Comparison of ENCODE assay signal across 8 cellular contexts in genomic region chr9:91798273-91799112, GRCh38.
DNase-seq lines count a peak whose midpoint lies in the region; ATAC-seq and TF ChIP-seq lines count a peak whose summit lies in the region.
"Not testable (repeated sequence)": the region's sequence is repeated elsewhere in the genome, so short reads cannot be mapped to it uniquely, and the experiment has no call there.

No MANE protein-coding gene starts in this region.

- peaks cover 13% of the 10 kb centered on the region for H3K4me1 Mint-ChIP-seq in CD4-positive, alpha-beta T cell (ENCODE audit: low read depth)
- H3K4me1 Mint-ChIP-seq in central memory CD8-positive, alpha-beta T cell = peaks cover 20% of the 10 kb centered on the region

- H3K4me3 Mint-ChIP-seq in CD4-positive, alpha-beta T cell = peak overlapping the region; percentile 46
- H3K4me3 Mint-ChIP-seq in central memory CD8-positive, alpha-beta T cell = peak overlapping the region; percentile 74

- H3K9me3 ChIP-seq in CD4-positive, alpha-beta T cell (ENCODE audit: control insufficient read depth, low read length) = not testable (repeated sequence)

- DNase-seq in CD4-positive, alpha-beta T cell = peak in 8 of 10 experiments; percentile 9 to 63 (median 31)
- DNase-seq in NK-92 treated with Interleukin-12 subunit alpha and Interleukin-12 subunit beta, amount 100 ng/mL, for 24 hours (lab: John Stamatoyannopoulos, UW) = peak; percentile 26
- peak; percentile 21 to 49 for DNase-seq in activated CD4-positive, alpha-beta T cell treated with anti-CD3 and anti-CD28 coated beads, Interleukin-2, amount 50 U/mL, for 48 hours
- peak; percentile 49 for DNase-seq in activated T-helper 9 cell treated with anti-CD3 and anti-CD28 coated beads, Interleukin-2, amount 50 U/mL, for 16 hours (ENCODE audit: low read depth)
- peak; percentile 55 to 88 for DNase-seq in central memory CD8-positive, alpha-beta T cell (ENCODE audit: low spot score in 2 of 2)
- peak; percentile 65 to 68 for DNase-seq in left colon
- peak; percentile 51 for DNase-seq in stimulated activated CD4-positive, alpha-beta T cell treated with anti-CD3 and anti-CD28 coated beads, Interleukin-1b, Interleukin-23, amount 100 ng/mL, for 48 hours
- DNase-seq in stimulated activated naive CD4-positive, alpha-beta T cell treated with Interleukin-2 at 50 U/mL for 16 hours (lab: John Stamatoyannopoulos, UW) = peak; percentile 60

- peak overlapping the region; percentile 73 for H3K27ac Mint-ChIP-seq in CD4-positive, alpha-beta T cell
- peak overlapping the region; percentile 89 for H3K27ac Mint-ChIP-seq in central memory CD8-positive, alpha-beta T cell (ENCODE audit: low read depth)

- intact Hi-C loops in CD4-positive, alpha-beta T cell (cut with DNase I, micrococcal nuclease); left colon (cut with DNase I, micrococcal nuclease): not testable (repeated sequence)

- not testable (repeated sequence) for TF ChIP-seq CTCF in CD4-positive, alpha-beta T cell (IDR thresholded peaks at IDR 0.05)

- POLR2A ChIA-PET in CD4-positive, alpha-beta T cell (lab: Charles Lee) = not testable (repeated sequence)

- not testable (repeated sequence) for H3K36me3 Mint-ChIP-seq in CD4-positive, alpha-beta T cell (ENCODE audit: low read depth)
- peaks cover 20% of the 10 kb centered on the region for H3K36me3 Mint-ChIP-seq in central memory CD8-positive, alpha-beta T cell (ENCODE audit: insufficient read depth)

- H3K9me3 Mint-ChIP-seq in CD4-positive, alpha-beta T cell; central memory CD8-positive, alpha-beta T cell: not testable (repeated sequence)

- CTCF ChIA-PET in CD4-positive, alpha-beta T cell (lab: Charles Lee) = not testable (repeated sequence)

- H3K27me3 Mint-ChIP-seq in CD4-positive, alpha-beta T cell = not testable (repeated sequence)
- H3K27me3 Mint-ChIP-seq in central memory CD8-positive, alpha-beta T cell = peaks cover 14% of the 10 kb centered on the region

- not testable (repeated sequence) for H3K27me3 ChIP-seq in CD4-positive, alpha-beta T cell (ENCODE audit: control insufficient read depth, insufficient read depth, low read length)

- ATAC-seq in CD4-positive, alpha-beta T cell (ENCODE audit: poor library complexity) = peak; percentile 41
- peak; percentile 80 for ATAC-seq in central memory CD8-positive, alpha-beta T cell (replicated peaks; ENCODE audit: extremely low read depth, poor library complexity, severe bottlenecking)
- ATAC-seq in left colon = peak; percentile 29

- not testable (repeated sequence) for H3K27ac ChIP-seq in CD4-positive, alpha-beta T cell (ENCODE audit: low read depth, low read length)

Comparison
In these comparisons a context has a peak if more than half of its experiments do, and no peak if none do; other contexts are left out.
1. ATAC-seq: peak in every context shown above with its lines; median percentile 80 in central memory CD8-positive, alpha-beta T cell; 41 in CD4-positive, alpha-beta T cell; 29 in left colon.